In the genomic region with DNA sequence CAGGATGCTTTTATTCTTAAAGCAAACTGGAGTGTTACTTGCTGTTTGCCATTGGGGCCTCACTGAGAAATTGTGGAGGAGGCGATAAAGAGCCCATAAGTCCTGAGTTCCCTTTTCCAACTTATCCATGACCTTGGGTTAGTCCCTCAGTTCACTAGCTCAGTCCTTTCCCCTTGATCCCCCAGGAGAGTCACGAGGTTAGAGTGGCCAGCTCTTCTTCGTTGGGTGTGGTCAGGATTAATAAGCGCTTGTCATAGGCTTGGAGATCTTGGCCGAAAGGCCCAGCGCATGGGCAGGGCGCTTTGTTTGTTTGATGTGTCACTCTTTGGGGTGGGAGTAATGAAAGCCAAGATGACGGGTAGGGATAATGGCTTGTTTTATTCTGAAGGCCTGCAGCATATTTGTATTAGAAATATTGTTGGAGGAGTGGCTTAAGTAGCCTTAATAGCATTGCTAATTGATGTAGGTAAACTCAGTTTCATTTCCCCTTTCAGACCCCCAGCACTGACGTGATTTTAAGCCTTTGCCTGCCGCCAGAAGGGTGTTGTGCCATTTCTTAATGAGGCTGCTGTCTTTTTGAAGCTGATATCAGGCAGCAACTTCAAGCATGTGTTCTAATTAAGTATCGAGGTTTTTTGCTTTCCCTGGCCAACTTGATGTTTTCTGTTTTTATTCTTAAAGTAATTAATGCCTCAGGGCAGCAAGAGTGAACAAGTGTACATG, we compare ENCODE assay signal across 12 cellular contexts. TPM values are rescaled to one million over a fixed set of nuclear protein-coding genes. Genes with fewer than 3 reads are reported as not detected.
DNase-seq lines count a peak whose midpoint lies in the region; ATAC-seq and TF ChIP-seq lines count a peak whose summit lies in the region.
"Had no signal": no experiment of that assay in that cellular context is flagged by ENCODE, and none has a peak within 500 bp of the region (broad histone marks: within the 10 kb centered on the region; RNA-seq: fewer than 3 reads in every experiment).

No MANE protein-coding gene starts in this region.

- no peak overlapping the region for H3K27ac Mint-ChIP-seq in activated B cell treated with CpG ODN at 0.5 μM for 24 hours
- H3K27ac Mint-ChIP-seq in stimulated activated naive B cell treated with anti-CD40 and anti-IgM and Interleukin-4, amounts not matched to agents 10 μg/mL and 1 μg/mL and 100 μg/mL, for 72 hours, result no peak overlapping the region
- H3K27ac Mint-ChIP-seq: H9 had no signal

- peaks cover 2% of the 10 kb centered on the region for H3K27me3 Mint-ChIP-seq in activated B cell treated with CpG ODN at 0.5 μM for 24 hours
- peaks cover 0 to 8% of the 10 kb centered on the region in 2 donors for H3K27me3 Mint-ChIP-seq in stimulated activated naive B cell treated with anti-CD40 and anti-IgM and Interleukin-4, amounts not matched to agents 10 μg/mL and 1 μg/mL and 100 μg/mL, for 72 hours

- POLR2A ChIA-PET in activated B cell treated with CpG ODN at 0.5 μM for 24 hours (lab: Charles Lee), result interaction anchor here (1.0 kb wide), 1 partner anchor 68 kb away, joined by 3 read pairs; no protein-coding TSS in a partner anchor

- TF ChIP-seq CTCF in activated B cell treated with CpG ODN at 0.5 μM for 24 hours (IDR thresholded peaks at IDR 0.05), result no peak

- no peaks in the 10 kb centered on the region for H3K36me3 Mint-ChIP-seq in activated B cell treated with CpG ODN at 0.5 μM for 24 hours (ENCODE audit: low read depth)
- no peaks in the 10 kb centered on the region for H3K36me3 Mint-ChIP-seq in stimulated activated naive B cell treated with anti-CD40 and anti-IgM and Interleukin-4, amounts not matched to agents 10 μg/mL and 1 μg/mL and 100 μg/mL, for 72 hours

- ATAC-seq in GM18868 (IDR thresholded peaks at IDR 0.05; ENCODE audit: unreplicated experiment) (peak; percentile 74), activated B cell treated with CpG ODN at 0.5 μM for 24 hours (ENCODE audit: low read depth) (peak; percentile 95)
- ATAC-seq in stimulated activated naive B cell treated with anti-CD40 and anti-IgM and Interleukin-4, amounts not matched to agents 10 μg/mL and 1 μg/mL and 100 μg/mL, for 72 hours (replicated peaks), result peak; percentile 88 to 93

- DNase-seq in HT1080 (ENCODE audit: low read depth) (peak; percentile 62), activated B cell treated with CpG ODN at 0.5 μM for 24 hours (no peak), inferior parietal cortex (ENCODE audit: extremely low spot score) (no peak), NCI-H2227 (lab: John Stamatoyannopoulos, UW; ENCODE audit: unreplicated experiment) (no peak)
- DNase-seq in stimulated activated naive B cell treated with anti-CD40 and anti-IgM and Interleukin-4, amounts not matched to agents 10 μg/mL and 1 μg/mL and 100 μg/mL, for 72 hours, result peak; percentile 18
- no peak for DNase-seq in activated CD4-positive, alpha-beta T cell treated with anti-CD3 and anti-CD28 coated beads for 1 hour
- DNase-seq: cerebellar nuclear complex, GDM1, H9, NCI-H1105 treated with DMSO at 0.1 percent for 48 hours, NCI-H526 treated with DMSO at 0.1 percent for 48 hours had no signal

- no peaks in the 10 kb centered on the region for H3K9me3 Mint-ChIP-seq in activated B cell treated with CpG ODN at 0.5 μM for 24 hours
- no peaks in the 10 kb centered on the region for H3K9me3 Mint-ChIP-seq in stimulated activated naive B cell treated with anti-CD40 and anti-IgM and Interleukin-4, amounts not matched to agents 10 μg/mL and 1 μg/mL and 100 μg/mL, for 72 hours
- H3K9me3 Mint-ChIP-seq: H9 had no signal

- CTCF ChIA-PET in activated B cell treated with CpG ODN at 0.5 μM for 24 hours (lab: Charles Lee), result interaction anchor here (1.4 to 3.5 kb wide), 2 partner anchors 10 to 17 kb away, joined by 3 to 16 read pairs; no protein-coding TSS in a partner anchor

- H3K4me1 Mint-ChIP-seq in activated B cell treated with CpG ODN at 0.5 μM for 24 hours, result peaks cover 18% of the 10 kb centered on the region
- H3K4me1 Mint-ChIP-seq in stimulated activated naive B cell treated with anti-CD40 and anti-IgM and Interleukin-4, amounts not matched to agents 10 μg/mL and 1 μg/mL and 100 μg/mL, for 72 hours, result peaks cover 10 to 28% of the 10 kb centered on the region in 2 donors

- no peak overlapping the region for H3K4me3 Mint-ChIP-seq in activated B cell treated with CpG ODN at 0.5 μM for 24 hours
- H3K4me3 Mint-ChIP-seq in stimulated activated naive B cell treated with anti-CD40 and anti-IgM and Interleukin-4, amounts not matched to agents 10 μg/mL and 1 μg/mL and 100 μg/mL, for 72 hours, result no peak overlapping the region
- H3K4me3 Mint-ChIP-seq: H9 had no signal

- intact Hi-C loops in activated B cell treated with CpG ODN at 0.5 μM for 24 hours (cut with micrococcal nuclease), result loop anchor here (1.0 kb wide), 1 partner anchor 16 kb away; a partner anchor contains a TSS

RNA-seq across cellular contexts. Expression of a gene that starts 15.7 kb away (rescaled TPM):
- total RNA-seq in HT1080 (2014; rRNA removed; shearing (Covaris generic)), result 0.11 and 0.17 TPM in 2 replicates
- polyA plus RNA-seq in HT1080 (2015; cell fraction: cytosol; rRNA removed), result 0.06 and 0.42 TPM in 2 replicates
- polyA plus RNA-seq in HT1080 (2015; cell fraction: nucleus; rRNA removed), result 0.44 and 0.53 TPM in 2 replicates
- 0.39 and 0.95 TPM in 2 replicates for total RNA-seq in activated B cell treated with CpG ODN at 0.5 μM for 24 hours

Comparison
In these comparisons a context has a peak if more than half of its experiments do, and no peak if none do; other contexts are left out.
1. DNase-seq: peak in HT1080 (single experiment) and stimulated activated naive B cell treated with anti-CD40 and anti-IgM and Interleukin-4, amounts not matched to agents 10 μg/mL and 1 μg/mL and 100 μg/mL, for 72 hours (single experiment); none in activated B cell treated with CpG ODN at 0.5 μM for 24 hours (single experiment), activated CD4-positive, alpha-beta T cell treated with anti-CD3 and anti-CD28 coated beads for 1 hour (single experiment), inferior parietal cortex (single experiment) and NCI-H2227 (single experiment).
2. Peak in every context shown above with its lines, with median percentiles within 50 percentile points of each other: ATAC-seq.